In the genomic region with DNA sequence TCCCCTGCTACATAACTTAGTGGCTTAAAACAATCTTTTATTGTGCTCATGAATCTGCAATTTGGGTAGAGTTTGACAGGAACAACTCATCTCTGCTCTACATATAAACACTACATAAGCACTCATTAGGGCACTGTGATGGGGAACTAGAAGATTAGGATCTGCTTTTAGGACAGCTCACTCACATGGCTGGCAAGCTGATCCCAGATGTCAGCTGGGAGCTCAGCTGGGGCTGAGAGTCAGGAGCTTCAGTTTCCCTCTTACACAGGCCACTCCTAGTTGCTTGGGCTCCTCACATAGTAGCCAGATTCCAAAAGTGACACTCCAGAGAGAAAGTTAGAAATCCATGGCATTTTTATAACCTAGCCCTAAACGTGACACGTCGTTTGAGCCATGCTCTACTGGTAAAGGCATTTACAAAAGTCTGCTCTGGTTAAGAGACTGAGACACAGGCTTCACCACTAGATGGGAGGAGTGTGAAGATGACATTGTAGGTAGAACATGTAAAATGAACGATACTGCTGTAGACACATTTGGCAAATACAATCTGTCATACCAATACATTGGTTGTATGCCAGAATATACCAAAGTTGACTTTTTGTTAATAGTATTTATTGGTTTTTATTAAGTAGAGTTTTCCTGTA, we compare ENCODE assay signal across 1 cellular context.
A peak's percentile ranks its signal among the peaks of the same experiment; 100 is the strongest.
TF ChIP-seq lines count a peak whose summit lies in the region.

No MANE protein-coding gene starts in this region.

TF ChIP-seq in SK-N-SH, 30 proteins besides CTCF, POLR2A, EP300 and RAD21 (continued from another document):
- TF ChIP-seq SIN3A (IDR thresholded peaks at IDR 0.05; ENCODE audit: borderline replicate concordance, low read depth, low read length): 0 out of 2 replicates have a peak, but pooled peaks have one; percentile 63
- TF ChIP-seq, protein P1, sequence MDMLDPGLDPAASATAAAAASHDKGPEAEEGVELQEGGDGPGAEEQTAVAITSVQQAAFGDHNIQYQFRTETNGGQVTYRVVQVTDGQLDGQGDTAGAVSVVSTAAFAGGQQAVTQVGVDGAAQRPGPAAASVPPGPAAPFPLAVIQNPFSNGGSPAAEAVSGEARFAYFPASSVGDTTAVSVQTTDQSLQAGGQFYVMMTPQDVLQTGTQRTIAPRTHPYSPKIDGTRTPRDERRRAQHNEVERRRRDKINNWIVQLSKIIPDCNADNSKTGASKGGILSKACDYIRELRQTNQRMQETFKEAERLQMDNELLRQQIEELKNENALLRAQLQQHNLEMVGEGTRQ (IDR thresholded peaks at IDR 0.05; ENCODE audit: borderline replicate concordance, low read depth, low read length): no peak
- no peak for TF ChIP-seq ELF1 (IDR thresholded peaks at IDR 0.05)
